ENCODE assay signal across 1 cellular context in genomic region chr6:56767435-56767834, GRCh38.
TF ChIP-seq lines count a peak whose summit lies in the region.

No MANE protein-coding gene starts in this region.

TF ChIP-seq in GM23338, 12 proteins besides CTCF, POLR2A, EP300 and RAD21 (continued from another document):
- TF ChIP-seq, protein P1, sequence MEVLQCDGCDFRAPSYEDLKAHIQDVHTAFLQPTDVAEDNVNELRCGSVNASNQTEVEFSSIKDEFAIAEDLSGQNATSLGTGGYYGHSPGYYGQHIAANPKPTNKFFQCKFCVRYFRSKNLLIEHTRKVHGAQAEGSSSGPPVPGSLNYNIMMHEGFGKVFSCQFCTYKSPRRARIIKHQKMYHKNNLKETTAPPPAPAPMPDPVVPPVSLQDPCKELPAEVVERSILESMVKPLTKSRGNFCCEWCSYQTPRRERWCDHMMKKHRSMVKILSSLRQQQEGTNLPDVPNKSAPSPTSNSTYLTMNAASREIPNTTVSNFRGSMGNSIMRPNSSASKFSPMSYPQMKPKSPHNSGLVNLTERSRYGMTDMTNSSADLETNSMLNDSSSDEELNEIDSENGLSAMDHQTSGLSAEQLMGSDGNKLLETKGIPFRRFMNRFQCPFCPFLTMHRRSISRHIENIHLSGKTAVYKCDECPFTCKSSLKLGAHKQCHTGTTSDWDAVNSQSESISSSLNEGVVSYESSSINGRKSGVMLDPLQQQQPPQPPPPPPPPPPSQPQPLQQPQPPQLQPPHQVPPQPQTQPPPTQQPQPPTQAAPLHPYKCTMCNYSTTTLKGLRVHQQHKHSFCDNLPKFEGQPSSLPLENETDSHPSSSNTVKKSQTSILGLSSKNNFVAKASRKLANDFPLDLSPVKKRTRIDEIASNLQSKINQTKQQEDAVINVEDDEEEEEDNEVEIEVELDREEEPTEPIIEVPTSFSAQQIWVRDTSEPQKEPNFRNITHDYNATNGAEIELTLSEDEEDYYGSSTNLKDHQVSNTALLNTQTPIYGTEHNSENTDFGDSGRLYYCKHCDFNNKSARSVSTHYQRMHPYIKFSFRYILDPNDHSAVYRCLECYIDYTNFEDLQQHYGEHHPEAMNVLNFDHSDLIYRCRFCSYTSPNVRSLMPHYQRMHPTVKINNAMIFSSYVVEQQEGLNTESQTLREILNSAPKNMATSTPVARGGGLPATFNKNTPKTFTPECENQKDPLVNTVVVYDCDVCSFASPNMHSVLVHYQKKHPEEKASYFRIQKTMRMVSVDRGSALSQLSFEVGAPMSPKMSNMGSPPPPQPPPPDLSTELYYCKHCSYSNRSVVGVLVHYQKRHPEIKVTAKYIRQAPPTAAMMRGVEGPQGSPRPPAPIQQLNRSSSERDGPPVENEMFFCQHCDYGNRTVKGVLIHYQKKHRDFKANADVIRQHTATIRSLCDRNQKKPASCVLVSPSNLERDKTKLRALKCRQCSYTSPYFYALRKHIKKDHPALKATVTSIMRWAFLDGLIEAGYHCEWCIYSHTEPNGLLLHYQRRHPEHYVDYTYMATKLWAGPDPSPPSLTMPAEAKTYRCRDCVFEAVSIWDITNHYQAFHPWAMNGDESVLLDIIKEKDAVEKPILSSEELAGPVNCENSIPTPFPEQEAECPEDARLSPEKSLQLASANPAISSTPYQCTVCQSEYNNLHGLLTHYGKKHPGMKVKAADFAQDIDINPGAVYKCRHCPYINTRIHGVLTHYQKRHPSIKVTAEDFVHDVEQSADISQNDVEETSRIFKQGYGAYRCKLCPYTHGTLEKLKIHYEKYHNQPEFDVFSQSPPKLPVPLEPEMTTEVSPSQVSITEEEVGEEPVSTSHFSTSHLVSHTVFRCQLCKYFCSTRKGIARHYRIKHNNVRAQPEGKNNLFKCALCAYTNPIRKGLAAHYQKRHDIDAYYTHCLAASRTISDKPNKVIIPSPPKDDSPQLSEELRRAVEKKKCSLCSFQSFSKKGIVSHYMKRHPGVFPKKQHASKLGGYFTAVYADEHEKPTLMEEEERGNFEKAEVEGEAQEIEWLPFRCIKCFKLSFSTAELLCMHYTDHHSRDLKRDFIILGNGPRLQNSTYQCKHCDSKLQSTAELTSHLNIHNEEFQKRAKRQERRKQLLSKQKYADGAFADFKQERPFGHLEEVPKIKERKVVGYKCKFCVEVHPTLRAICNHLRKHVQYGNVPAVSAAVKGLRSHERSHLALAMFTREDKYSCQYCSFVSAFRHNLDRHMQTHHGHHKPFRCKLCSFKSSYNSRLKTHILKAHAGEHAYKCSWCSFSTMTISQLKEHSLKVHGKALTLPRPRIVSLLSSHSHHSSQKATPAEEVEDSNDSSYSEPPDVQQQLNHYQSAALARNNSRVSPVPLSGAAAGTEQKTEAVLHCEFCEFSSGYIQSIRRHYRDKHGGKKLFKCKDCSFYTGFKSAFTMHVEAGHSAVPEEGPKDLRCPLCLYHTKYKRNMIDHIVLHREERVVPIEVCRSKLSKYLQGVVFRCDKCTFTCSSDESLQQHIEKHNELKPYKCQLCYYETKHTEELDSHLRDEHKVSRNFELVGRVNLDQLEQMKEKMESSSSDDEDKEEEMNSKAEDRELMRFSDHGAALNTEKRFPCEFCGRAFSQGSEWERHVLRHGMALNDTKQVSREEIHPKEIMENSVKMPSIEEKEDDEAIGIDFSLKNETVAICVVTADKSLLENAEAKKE (CRISPR knock-in tag; IDR thresholded peaks at IDR 0.05) = no peak
- TF ChIP-seq CREB1 (CRISPR knock-in tag; IDR thresholded peaks at IDR 0.05; ENCODE audit: low read depth) (no peak), ZNF114 (CRISPR knock-in tag; IDR thresholded peaks at IDR 0.05) (no peak), JUNB (IDR thresholded peaks at IDR 0.05; ENCODE audit: unreplicated experiment) (no peak), REST (IDR thresholded peaks at IDR 0.05; ENCODE audit: unreplicated experiment) (no peak), STAT1 (IDR thresholded peaks at IDR 0.05; ENCODE audit: unreplicated experiment) (no peak), EZH2phosphoT487 (IDR thresholded peaks at IDR 0.05; ENCODE audit: unreplicated experiment) (no peak)
